In genomic region chr16:85746431-85747227, GRCh38 we compare ENCODE assay signal across 11 cellular contexts. TPM values are rescaled to one million over a fixed set of nuclear protein-coding genes. Genes with fewer than 3 reads are reported as not detected.
DNase-seq lines count a peak whose midpoint lies in the region; ATAC-seq, FAIRE-seq and TF ChIP-seq lines count a peak whose summit lies in the region.
"Had no signal": no experiment of that assay in that cellular context is flagged by ENCODE, and none has a peak within 500 bp of the region (broad histone marks: within the 10 kb centered on the region; RNA-seq: fewer than 3 reads in every experiment).

No MANE protein-coding gene starts in this region.

- H3K4me3 Mint-ChIP-seq in HFFc6, result no peak overlapping the region
- H3K4me3 Mint-ChIP-seq in activated B cell treated with CpG ODN at 0.5 μM for 24 hours, result peak overlapping the region; percentile 62
- H3K4me3 Mint-ChIP-seq: immature natural killer cell had no signal

- dilution Hi-C loops in keratinocyte (cut with MboI; ENCODE audit: extremely low pct_ligation_motif_present, low sequenced_read_pairs), result no loop called here

- H3K27ac Mint-ChIP-seq in HFFc6, result peak overlapping the region; percentile 56
- peak overlapping the region; percentile 50 for H3K27ac Mint-ChIP-seq in activated B cell treated with CpG ODN at 0.5 μM for 24 hours
- H3K27ac Mint-ChIP-seq: immature natural killer cell had no signal

- H3K36me3 ChIP-seq in keratinocyte (ENCODE audit: control insufficient read depth in 2 of 2, extremely low read depth in 1 of 2, insufficient read depth in 2 of 2, low read length in 2 of 2) (peaks cover 18 to 33% of the 10 kb centered on the region in 2 experiments), HAP-1 (replicated peaks) (no peaks in the 10 kb centered on the region), Karpas-422 (ENCODE audit: insufficient read depth, low read length) (no peaks in the 10 kb centered on the region)

- ATAC-seq in activated B cell treated with CpG ODN at 0.5 μM for 24 hours (ENCODE audit: low read depth), result no peak
- ATAC-seq in HG02571 (IDR thresholded peaks at IDR 0.05; ENCODE audit: unreplicated experiment), result no peak

- CTCF ChIA-PET in activated B cell treated with CpG ODN at 0.5 μM for 24 hours (lab: Charles Lee), result interaction anchor here (0.9 to 1.5 kb wide), 3 partner anchors 15 to 28 kb away, joined by 3 to 5 read pairs (median 4); no protein-coding TSS in a partner anchor

- DNase-seq in Caki2 (ENCODE audit: low read depth) (peak; percentile 33), HFFc6 (peak; percentile 27), activated B cell treated with CpG ODN at 0.5 μM for 24 hours (no peak), keratinocyte (ENCODE audit: low read depth, low spot score) (no peak), G401 (ENCODE audit: low spot score) (no peak), HAP-1 (ENCODE audit: low spot score in 2 of 2) (no peak), Karpas-422 (no peak)
- DNase-seq: immature natural killer cell, occipital lobe, T-helper 9 cell had no signal

- H3K4me1 Mint-ChIP-seq in HFFc6 (ENCODE audit: low read depth) (peaks cover 30% of the 10 kb centered on the region), activated B cell treated with CpG ODN at 0.5 μM for 24 hours (peaks cover 39% of the 10 kb centered on the region)

- peak overlapping the region; percentile 72 for H3K4me2 ChIP-seq in keratinocyte (ENCODE audit: control insufficient read depth, extremely low read depth, insufficient read depth, low read depth, low read length)
- H3K4me2 ChIP-seq in Karpas-422 (ENCODE audit: low read depth, low read length, poor library complexity, severe bottlenecking), result no peak overlapping the region

- POLR2A ChIA-PET in activated B cell treated with CpG ODN at 0.5 μM for 24 hours (lab: Charles Lee), result interaction anchor here (0.6 to 3.5 kb wide), 5 partner anchors 10 to 133 kb away, joined by 5 to 23 read pairs (median 7); no protein-coding TSS in a partner anchor

- H3K27ac ChIP-seq in keratinocyte (ENCODE audit: control insufficient read depth, insufficient read depth, low read length), result peak overlapping the region; percentile 80
- no peak overlapping the region for H3K27ac ChIP-seq in Karpas-422 (ENCODE audit: low read length)

- H3K9me3 ChIP-seq in keratinocyte (ENCODE audit: control insufficient read depth, low read depth, low read length), result no peaks in the 10 kb centered on the region
- no peaks in the 10 kb centered on the region for H3K9me3 ChIP-seq in HAP-1
- no peaks in the 10 kb centered on the region for H3K9me3 ChIP-seq in Karpas-422 (ENCODE audit: low read length)

- in situ Hi-C loops in Caki2 (cut with HindIII; ENCODE audit: low pct_unique_long_range_greater_than_20kb, low sequenced_read_pairs), result no loop called here
- in situ Hi-C loops in G401 (cut with HindIII; ENCODE audit: low sequenced_read_pairs), result no loop called here
- in situ Hi-C loops in HAP-1 (cut with MboI; ENCODE audit: low sequenced_read_pairs), result no loop called here

- H3K27me3 Mint-ChIP-seq in HFFc6 (ENCODE audit: insufficient read depth) (no peaks in the 10 kb centered on the region), activated B cell treated with CpG ODN at 0.5 μM for 24 hours (no peaks in the 10 kb centered on the region)

- peaks cover 45% of the 10 kb centered on the region for H3K4me1 ChIP-seq in keratinocyte (ENCODE audit: control insufficient read depth, extremely low read depth, insufficient read depth, low read length)
- H3K4me1 ChIP-seq in HAP-1, result peaks cover 9% of the 10 kb centered on the region
- H3K4me1 ChIP-seq in Karpas-422 (ENCODE audit: low read length), result peaks cover 35% of the 10 kb centered on the region

- H3K9me3 Mint-ChIP-seq in HFFc6 (no peaks in the 10 kb centered on the region), activated B cell treated with CpG ODN at 0.5 μM for 24 hours (no peaks in the 10 kb centered on the region)
- H3K9me3 Mint-ChIP-seq: immature natural killer cell had no signal

- H2AFZ ChIP-seq in keratinocyte (ENCODE audit: control insufficient read depth, low read length), result no peak overlapping the region
- no peak overlapping the region for H2AFZ ChIP-seq in Karpas-422 (ENCODE audit: low read length)

- H3K4me3 ChIP-seq in keratinocyte (ENCODE audit: control insufficient read depth in 2 of 3, extremely low read depth in 1 of 3, insufficient read depth in 2 of 3, low read depth in 1 of 3, low read length in 3 of 3) (peak overlapping the region in 2 of 3 experiments; percentile 9 to 22), HAP-1 (no peak overlapping the region), Karpas-422 (ENCODE audit: low read length) (no peak overlapping the region)

- H3K9me1 ChIP-seq in keratinocyte (ENCODE audit: control insufficient read depth, extremely low read depth, insufficient read depth, low read length), result peaks cover 8% of the 10 kb centered on the region

- H3K27me3 ChIP-seq in keratinocyte (ENCODE audit: control insufficient read depth, extremely low read depth, insufficient read depth, low read length) (no peaks in the 10 kb centered on the region), HAP-1 (ENCODE audit: low read depth) (no peaks in the 10 kb centered on the region), Karpas-422 (ENCODE audit: low read length) (no peaks in the 10 kb centered on the region)

- no peak for TF ChIP-seq CTCF in HFFc6 (IDR thresholded peaks at IDR 0.05)
- no peak for TF ChIP-seq CTCF in activated B cell treated with CpG ODN at 0.5 μM for 24 hours (IDR thresholded peaks at IDR 0.05)
- TF ChIP-seq CTCF in keratinocyte (optimal IDR thresholded peaks at IDR 0.05 in 1 of 3, IDR thresholded peaks at IDR 0.05 in 1 of 3, conservative IDR thresholded peaks at IDR 0.05 in 1 of 3; ENCODE audit: extremely low read depth in 1 of 3, insufficient read depth in 2 of 3, low read length in 3 of 3), result no peak

- peaks cover 70% of the 10 kb centered on the region for H3K79me2 ChIP-seq in keratinocyte (ENCODE audit: control insufficient read depth, insufficient read depth, low read length)
- H3K79me2 ChIP-seq in Karpas-422 (ENCODE audit: low read length), result no peaks in the 10 kb centered on the region

- H3K9ac ChIP-seq in keratinocyte (ENCODE audit: control insufficient read depth, extremely low read depth, insufficient read depth, low read length) (peak overlapping the region; percentile 39), Karpas-422 (ENCODE audit: low read length) (no peak overlapping the region)

- peak; percentile 96 for FAIRE-seq in keratinocyte (lab: Jason Lieb, UNC)

- H3K36me3 Mint-ChIP-seq in HFFc6 (ENCODE audit: low read depth), result peaks cover 7% of the 10 kb centered on the region; the same call in 1 of the 2 replicates
- H3K36me3 Mint-ChIP-seq in activated B cell treated with CpG ODN at 0.5 μM for 24 hours (ENCODE audit: low read depth), result peaks cover 17% of the 10 kb centered on the region
- H3K36me3 Mint-ChIP-seq: immature natural killer cell had no signal

- H3K9me2 ChIP-seq in Karpas-422 (replicated peaks; ENCODE audit: insufficient read depth, low read length), result no peaks in the 10 kb centered on the region

- H4K20me1 ChIP-seq in keratinocyte (ENCODE audit: control insufficient read depth, extremely low read depth, insufficient read depth, low read length), result peaks cover 31% of the 10 kb centered on the region
- peaks cover 25% of the 10 kb centered on the region; the same call in 1 of the 2 replicates for H4K20me1 ChIP-seq in Karpas-422 (ENCODE audit: insufficient read depth, low read depth, low read length)

- intact Hi-C loops in activated B cell treated with CpG ODN at 0.5 μM for 24 hours (cut with micrococcal nuclease), result no loop called here

RNA-seq across cellular contexts. Expression of gene C16orf74, which starts 4.3 kb away (rescaled TPM):
- total RNA-seq in Caki2 (2014; rRNA removed; shearing (Covaris generic); ENCODE audit: low replicate concordance), result 25.9 and 27.2 TPM in 2 replicates
- 10 to 100 TPM; 13.4 to 18.6 (median 15.7) TPM for total RNA-seq in HFFc6 (2021; fragmentation: NEBNext Ultra II Directional; extraction: Animal tissue kit (Norgen Biotek cat#: 25700))
- 16.1 and 18.3 TPM in 2 replicates for total RNA-seq in activated B cell treated with CpG ODN at 0.5 μM for 24 hours
- polyA plus RNA-seq in keratinocyte, result 35.3 to 53.6 TPM (median 45.8 TPM) in 3 replicates
- polyA plus RNA-seq in keratinocyte (2011; ENCODE audit: low read depth), result 14.1 TPM
- 29.0 and 71.4 TPM in 2 replicates for polyA plus RNA-seq in keratinocyte (2011; cell fraction: cytosol; rRNA removed)
- polyA plus RNA-seq in keratinocyte (2011; cell fraction: nucleus; rRNA removed), result 32.2 and 45.5 TPM in 2 replicates
- polyA plus RNA-seq in keratinocyte (2012; ENCODE audit: low replicate concordance), result 31.9 and 73.1 TPM in 2 replicates
- polyA minus RNA-seq in keratinocyte, result 11.5 to 31.4 TPM (median 12.1 TPM) in 3 replicates
- polyA minus RNA-seq in keratinocyte (2011; cell fraction: cytosol; rRNA and poly(A)+ RNA removed), result 25.9 TPM
- 12.1 and 16.5 TPM in 2 replicates for polyA minus RNA-seq in keratinocyte (2011; cell fraction: nucleus; rRNA and poly(A)+ RNA removed)
- 1.4 and 13.4 TPM in 2 replicates for total RNA-seq in G401 (2014; rRNA removed; shearing (Covaris generic))
- 13.3 and 24.5 TPM in 2 replicates for total RNA-seq in Karpas-422 (2014; rRNA removed; shearing (Covaris generic); ENCODE audit: low replicate concordance)

RNA-seq across cellular contexts. Expression of gene EMC8, which starts 52.7 kb away (rescaled TPM):
- total RNA-seq in Caki2 (2014; rRNA removed; shearing (Covaris generic); ENCODE audit: low replicate concordance), result 56.4 and 86.9 TPM in 2 replicates
- total RNA-seq in HFFc6 (2021; fragmentation: NEBNext Ultra II Directional; extraction: Animal tissue kit (Norgen Biotek cat#: 25700)), result 10 to 100 TPM; 31.7 to 38.4 (median 36.6) TPM
- 27.8 and 29.0 TPM in 2 replicates for total RNA-seq in activated B cell treated with CpG ODN at 0.5 μM for 24 hours
- polyA plus RNA-seq in keratinocyte, result 37.5 to 50.3 TPM (median 38.5 TPM) in 3 replicates
- polyA plus RNA-seq in keratinocyte (2011; ENCODE audit: low read depth), result 18.7 TPM
- 33.1 and 40.8 TPM in 2 replicates for polyA plus RNA-seq in keratinocyte (2011; cell fraction: cytosol; rRNA removed)
- 26.8 and 32.8 TPM in 2 replicates for polyA plus RNA-seq in keratinocyte (2011; cell fraction: nucleus; rRNA removed)
- 24.4 and 32.1 TPM in 2 replicates for polyA plus RNA-seq in keratinocyte (2012; ENCODE audit: low replicate concordance)
- polyA minus RNA-seq in keratinocyte, result 42.8 to 54.1 TPM (median 45.9 TPM) in 3 replicates
- 49.5 TPM for polyA minus RNA-seq in keratinocyte (2011; cell fraction: cytosol; rRNA and poly(A)+ RNA removed)
- 13.3 and 23.6 TPM in 2 replicates for polyA minus RNA-seq in keratinocyte (2011; cell fraction: nucleus; rRNA and poly(A)+ RNA removed)
- total RNA-seq in G401 (2014; rRNA removed; shearing (Covaris generic)), result 54.2 and 86.0 TPM in 2 replicates
- 24.2 and 76.8 TPM in 2 replicates for total RNA-seq in Karpas-422 (2014; rRNA removed; shearing (Covaris generic); ENCODE audit: low replicate concordance)

RNA-seq across cellular contexts. Expression of gene COX4I1, which starts 52.9 kb away (rescaled TPM):
- 914 and 925 TPM in 2 replicates for total RNA-seq in Caki2 (2014; rRNA removed; shearing (Covaris generic); ENCODE audit: low replicate concordance)
- total RNA-seq in HFFc6 (2021; fragmentation: NEBNext Ultra II Directional; extraction: Animal tissue kit (Norgen Biotek cat#: 25700)), result 100 to 1,000 TPM; 427 to 518 (median 497) TPM
- total RNA-seq in activated B cell treated with CpG ODN at 0.5 μM for 24 hours, result 578 TPM in 2 replicates
- 712 to 809 TPM (median 781 TPM) in 3 replicates for polyA plus RNA-seq in keratinocyte
- polyA plus RNA-seq in keratinocyte (2011; ENCODE audit: low read depth), result 501 TPM
- polyA plus RNA-seq in keratinocyte (2011; cell fraction: cytosol; rRNA removed), result 427 and 741 TPM in 2 replicates
- 321 and 366 TPM in 2 replicates for polyA plus RNA-seq in keratinocyte (2011; cell fraction: nucleus; rRNA removed)
- polyA plus RNA-seq in keratinocyte (2012; ENCODE audit: low replicate concordance), result 501 and 674 TPM in 2 replicates
- 242 to 333 TPM (median 249 TPM) in 3 replicates for polyA minus RNA-seq in keratinocyte
- 266 TPM for polyA minus RNA-seq in keratinocyte (2011; cell fraction: cytosol; rRNA and poly(A)+ RNA removed)
- 54.6 and 72.2 TPM in 2 replicates for polyA minus RNA-seq in keratinocyte (2011; cell fraction: nucleus; rRNA and poly(A)+ RNA removed)
- total RNA-seq in G401 (2014; rRNA removed; shearing (Covaris generic)), result 695 and 901 TPM in 2 replicates
- total RNA-seq in Karpas-422 (2014; rRNA removed; shearing (Covaris generic); ENCODE audit: low replicate concordance), result 417 and 584 TPM in 2 replicates

RNA-seq across cellular contexts. Expression of gene GINS2, which starts 57.9 kb away (rescaled TPM):
- total RNA-seq in Caki2 (2014; rRNA removed; shearing (Covaris generic); ENCODE audit: low replicate concordance), result 27.0 and 37.3 TPM in 2 replicates
- 10 to 100 TPM; 11.8 to 24.6 (median 21.0) TPM for total RNA-seq in HFFc6 (2021; fragmentation: NEBNext Ultra II Directional; extraction: Animal tissue kit (Norgen Biotek cat#: 25700))
- total RNA-seq in activated B cell treated with CpG ODN at 0.5 μM for 24 hours, result 6.0 and 6.8 TPM in 2 replicates
- polyA plus RNA-seq in keratinocyte, result 2.0 to 11.2 TPM (median 10.4 TPM) in 3 replicates
- 0.66 TPM for polyA plus RNA-seq in keratinocyte (2011; ENCODE audit: low read depth)
- 3.3 and 4.0 TPM in 2 replicates for polyA plus RNA-seq in keratinocyte (2011; cell fraction: cytosol; rRNA removed)
- polyA plus RNA-seq in keratinocyte (2011; cell fraction: nucleus; rRNA removed), result 1.6 and 1.7 TPM in 2 replicates
- 0.68 and 8.4 TPM in 2 replicates for polyA plus RNA-seq in keratinocyte (2012; ENCODE audit: low replicate concordance)
- 0.96 to 4.6 TPM (median 4.0 TPM) in 3 replicates for polyA minus RNA-seq in keratinocyte
- polyA minus RNA-seq in keratinocyte (2011; cell fraction: cytosol; rRNA and poly(A)+ RNA removed), result 1.2 TPM
- 0.53 and 0.78 TPM in 2 replicates for polyA minus RNA-seq in keratinocyte (2011; cell fraction: nucleus; rRNA and poly(A)+ RNA removed)
- total RNA-seq in G401 (2014; rRNA removed; shearing (Covaris generic)), result 47.8 and 48.9 TPM in 2 replicates
- 10.4 and 14.2 TPM in 2 replicates for total RNA-seq in Karpas-422 (2014; rRNA removed; shearing (Covaris generic); ENCODE audit: low replicate concordance)

Comparison
In these comparisons a context has a peak if more than half of its experiments do, and no peak if none do; other contexts are left out.
1. DNase-seq: peak in Caki2 (single experiment) and HFFc6 (single experiment); none in activated B cell treated with CpG ODN at 0.5 μM for 24 hours (single experiment), keratinocyte (single experiment), G401 (single experiment), HAP-1 (0 of 2) and Karpas-422 (single experiment).
2. H3K4me3 ChIP-seq: peak in keratinocyte (2 of 3); none in HAP-1 (single experiment) and Karpas-422 (single experiment).